20 cellular contexts compared by ENCODE assay signal in genomic region chr15:58344164-58345070, GRCh38.
A peak's percentile ranks its signal among the peaks of the same experiment; 100 is the strongest.
DNase-seq lines count a peak whose midpoint lies in the region; ATAC-seq, FAIRE-seq and TF ChIP-seq lines count a peak whose summit lies in the region.
"Had no signal": no experiment of that assay in that cellular context is flagged by ENCODE, and none has a peak within 500 bp of the region (broad histone marks: within the 10 kb centered on the region; RNA-seq: fewer than 3 reads in every experiment).

No MANE protein-coding gene starts in this region.

- no peak for FAIRE-seq in A549 (lab: Jason Lieb, UNC)
- FAIRE-seq: G401.6, GM18507, H54 had no signal

- H3K27me3 ChIP-seq in psoas muscle (ENCODE audit: insufficient read depth in 3 of 3, low read length in 2 of 3): no peaks in the 10 kb centered on the region
- H3K27me3 ChIP-seq: BE2C, Peyer's patch had no signal

- POLR2A ChIA-PET in A549 (lab: Yijun Ruan, JAX): no interaction called here

- 95% methylated on average over 5 of the region's 5 CpGs for WGBS in A549 (ENCODE audit: missing lambda C conversion rate)
- 95 to 99% (median 95%) methylated on average over 5 of the region's 5 CpGs for WGBS in psoas muscle, 3 donors

- CTCF ChIA-PET in A549 (lab: Yijun Ruan, JAX): interaction anchor here (1.1 to 1.7 kb wide), 4 partner anchors 12 to 45 kb away, joined by 3 to 4 read pairs (median 3); no protein-coding TSS in a partner anchor

- no peak for TF ChIP-seq EP300 in A549 (IDR thresholded peaks at IDR 0.05)

- H3K36me3 ChIP-seq in psoas muscle (ENCODE audit: insufficient read depth in 1 of 2, low read depth in 1 of 2): no peaks in the 10 kb centered on the region
- H3K36me3 ChIP-seq: BE2C, Peyer's patch had no signal

- H3K27ac ChIP-seq in A549 (peak overlapping the region; percentile 12 to 78; a peak in 3 of 6 replicates), psoas muscle (no peak overlapping the region)
- H3K27ac ChIP-seq: HL-60, KMS-11, Peyer's patch had no signal

- no peak overlapping the region for H3K4me2 ChIP-seq in A549
- H3K4me2 ChIP-seq: KMS-11 had no signal

- H3K4me1 ChIP-seq in A549 (peaks cover 27% of the 10 kb centered on the region), psoas muscle (peaks cover 6% of the 10 kb centered on the region)
- H3K4me1 ChIP-seq: BE2C, Peyer's patch had no signal

- no peak for ATAC-seq in A549
- ATAC-seq in psoas muscle: no peak

- no peak for TF ChIP-seq RAD21 in A549 (conservative IDR thresholded peaks at IDR 0.05 in 1 of 2, IDR thresholded peaks at IDR 0.05 in 1 of 2)

- no peak for TF ChIP-seq CTCF in A549 (IDR thresholded peaks at IDR 0.05)
- no peak for TF ChIP-seq CTCF in fibroblast of villous mesenchyme (IDR thresholded peaks at IDR 0.05; ENCODE audit: insufficient read depth, low read depth, low read length)
- TF ChIP-seq CTCF in psoas muscle (IDR thresholded peaks at IDR 0.05): no peak

- H3K4me3 ChIP-seq in A549 (no peak overlapping the region), fibroblast of villous mesenchyme (ENCODE audit: low read depth, low read length) (no peak overlapping the region), psoas muscle (no peak overlapping the region)
- H3K4me3 ChIP-seq: Peyer's patch had no signal

- no peaks in the 10 kb centered on the region for H3K9me3 ChIP-seq in A549
- no peaks in the 10 kb centered on the region for H3K9me3 ChIP-seq in psoas muscle
- H3K9me3 ChIP-seq: BE2C, Caco-2, Peyer's patch had no signal

- intact Hi-C loops in psoas muscle (cut with DNase I): no loop called here

- TF ChIP-seq POLR2A in A549 (IDR thresholded peaks at IDR 0.05; ENCODE audit: low read length): no peak

- no peak for DNase-seq in A549 (ENCODE audit: low read depth in 1 of 2, low spot score in 1 of 2)
- peak; percentile 19 for DNase-seq in H4 (ENCODE audit: low spot score)
- peak; percentile 32 for DNase-seq in OCI-M1 (lab: John Stamatoyannopoulos, UW)
- peak; percentile 51 for DNase-seq in fibroblast of villous mesenchyme (ENCODE audit: low read depth)
- DNase-seq in NCI-H1436 (lab: John Stamatoyannopoulos, UW): no peak
- no peak for DNase-seq in AML-193 (lab: John Stamatoyannopoulos, UW)
- no peak for DNase-seq in psoas muscle
- DNase-seq in CD1c-positive myeloid dendritic cell (ENCODE audit: extremely low spot score): no peak
- DNase-seq: BE2C; Caco-2; CD4-positive, alpha-beta memory T cell; NCI-H1694 treated with DMSO at 0.1 percent for 48 hours; NCI-H748 treated with DMSO at 0.1 percent for 48 hours; Peyer's patch; T-helper 1 cell had no signal

TF ChIP-seq in A549, 52 proteins besides CTCF, POLR2A, EP300 and RAD21:
- TF ChIP-seq ZSCAN20 (CRISPR knock-in tag; IDR thresholded peaks at IDR 0.05) (no peak), ZFP36 (IDR thresholded peaks at IDR 0.05; ENCODE audit: borderline replicate concordance, partially characterized antibody) (no peak), USF2 (IDR thresholded peaks at IDR 0.05) (peak; percentile 59)
TF ChIP-seq in A549: peak in this region for 1.

Comparison
In these comparisons a context has a peak if more than half of its experiments do, and no peak if none do; other contexts are left out.
1. DNase-seq: peak in H4 (single experiment), OCI-M1 (single experiment) and fibroblast of villous mesenchyme (single experiment); none in A549 (0 of 2), NCI-H1436 (single experiment), AML-193 (0 of 2), psoas muscle (0 of 2) and CD1c-positive myeloid dendritic cell (single experiment).